ENCODE assay signal across 16 cellular contexts in the genomic region with DNA sequence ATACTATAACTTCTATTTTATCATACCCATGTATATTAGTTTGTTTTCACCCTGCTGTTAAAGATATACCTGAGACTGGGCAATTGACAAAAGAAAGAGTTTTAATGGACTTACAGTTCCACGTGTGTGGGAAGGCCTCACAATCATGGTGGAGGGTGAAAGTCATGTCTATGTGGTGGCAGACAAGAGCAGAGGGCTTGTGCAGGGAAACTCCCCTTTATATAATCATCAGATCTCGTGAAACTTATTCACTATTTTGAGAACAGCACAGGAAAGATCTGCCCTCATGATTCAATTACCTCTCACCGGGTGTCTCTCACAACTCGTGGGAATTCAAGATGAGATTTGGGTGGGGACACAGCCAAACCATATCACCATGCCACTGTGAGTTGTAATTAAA.
A peak's percentile ranks its signal among the peaks of the same experiment; 100 is the strongest.
DNase-seq lines count a peak whose midpoint lies in the region; ATAC-seq and TF ChIP-seq lines count a peak whose summit lies in the region.
"Had no signal": no experiment of that assay in that cellular context is flagged by ENCODE, and none has a peak within 500 bp of the region (broad histone marks: within the 10 kb centered on the region; RNA-seq: fewer than 3 reads in every experiment).

No MANE protein-coding gene starts in this region.

- H3K4me1 Mint-ChIP-seq in T-helper 1 cell treated with Interleukin-12 subunit alpha and Interleukin-12 subunit beta and Interleukin-4 antibody, amounts not matched to agents 30 μg/mL and 1 μg/mL, for 36 hours (ENCODE audit: low read depth): peaks cover 17% of the 10 kb centered on the region
- peaks cover 10 to 16% (median 13%) of the 10 kb centered on the region in 3 donors for H3K4me1 Mint-ChIP-seq in CD8-positive, alpha-beta memory T cell
- H3K4me1 Mint-ChIP-seq in WTC11: no peaks in the 10 kb centered on the region
- no peaks in the 10 kb centered on the region for H3K4me1 Mint-ChIP-seq in progenitor cell of endocrine pancreas (ENCODE audit: low read depth)

- no peaks in the 10 kb centered on the region for H3K9me3 Mint-ChIP-seq in T-helper 1 cell treated with Interleukin-12 subunit alpha and Interleukin-12 subunit beta and Interleukin-4 antibody, amounts not matched to agents 30 μg/mL and 1 μg/mL, for 36 hours
- no peaks in the 10 kb centered on the region for H3K9me3 Mint-ChIP-seq in CD8-positive, alpha-beta memory T cell
- H3K9me3 Mint-ChIP-seq in WTC11 (no peaks in the 10 kb centered on the region), progenitor cell of endocrine pancreas (ENCODE audit: low read depth) (no peaks in the 10 kb centered on the region)

- H3K4me3 Mint-ChIP-seq in T-helper 1 cell treated with Interleukin-12 subunit alpha and Interleukin-12 subunit beta and Interleukin-4 antibody, amounts not matched to agents 30 μg/mL and 1 μg/mL, for 36 hours: no peak overlapping the region
- no peak overlapping the region for H3K4me3 Mint-ChIP-seq in CD8-positive, alpha-beta memory T cell
- H3K4me3 Mint-ChIP-seq in WTC11 (no peak overlapping the region), progenitor cell of endocrine pancreas (ENCODE audit: low read depth) (no peak overlapping the region)

- no peaks in the 10 kb centered on the region for H3K27me3 ChIP-seq in CD8-positive, alpha-beta memory T cell (ENCODE audit: insufficient read depth, low read length, poor library complexity, severe bottlenecking)
- H3K27me3 ChIP-seq: BLaER1 had no signal

- POLR2A ChIA-PET in CD8-positive, alpha-beta memory T cell (lab: Charles Lee): no interaction called here
- POLR2A ChIA-PET in WTC11 (lab: Charles Lee): no interaction called here

- peak overlapping the region; percentile 14 for H3K27ac Mint-ChIP-seq in T-helper 1 cell treated with Interleukin-12 subunit alpha and Interleukin-12 subunit beta and Interleukin-4 antibody, amounts not matched to agents 30 μg/mL and 1 μg/mL, for 36 hours
- peak overlapping the region in 6 of 8 donors; percentile 2 to 78 (median 34) for H3K27ac Mint-ChIP-seq in CD8-positive, alpha-beta memory T cell
- H3K27ac Mint-ChIP-seq in WTC11: peak overlapping the region; percentile 17; the same call in 1 of the 2 replicates
- H3K27ac Mint-ChIP-seq in progenitor cell of endocrine pancreas: no peak overlapping the region

- H3K9me3 ChIP-seq in CD8-positive, alpha-beta memory T cell (ENCODE audit: low read length): no peaks in the 10 kb centered on the region
- H3K9me3 ChIP-seq: BLaER1, HAP-1 had no signal

- no peak for ATAC-seq in WTC11
- ATAC-seq in esophagus mucosa: no peak
- ATAC-seq in HG03095 (IDR thresholded peaks at IDR 0.05; ENCODE audit: unreplicated experiment): no peak
- ATAC-seq: GM12878, HepG2 had no signal

- peaks cover 42% of the 10 kb centered on the region for H3K36me3 Mint-ChIP-seq in T-helper 1 cell treated with Interleukin-12 subunit alpha and Interleukin-12 subunit beta and Interleukin-4 antibody, amounts not matched to agents 30 μg/mL and 1 μg/mL, for 36 hours (ENCODE audit: low read depth)
- peaks cover 5 to 67% (median 21%) of the 10 kb centered on the region in 3 donors for H3K36me3 Mint-ChIP-seq in CD8-positive, alpha-beta memory T cell
- H3K36me3 Mint-ChIP-seq in WTC11 (peaks cover 15% of the 10 kb centered on the region), progenitor cell of endocrine pancreas (ENCODE audit: insufficient read depth) (peaks cover 16% of the 10 kb centered on the region)

- no peak overlapping the region for H3K27ac ChIP-seq in CD8-positive, alpha-beta memory T cell (ENCODE audit: low read depth, low read length)
- H3K27ac ChIP-seq: 22Rv1, BLaER1 had no signal

- H3K4me3 ChIP-seq in CD8-positive, alpha-beta memory T cell (ENCODE audit: low read length): no peak overlapping the region
- H3K4me3 ChIP-seq in epithelial cell of esophagus (ENCODE audit: low read length): no peak overlapping the region
- H3K4me3 ChIP-seq: BLaER1, GM12878, HAP-1 had no signal

- H3K4me1 ChIP-seq in CD8-positive, alpha-beta memory T cell (ENCODE audit: insufficient read depth, low read length): no peaks in the 10 kb centered on the region

- no peaks in the 10 kb centered on the region for H3K27me3 Mint-ChIP-seq in T-helper 1 cell treated with Interleukin-12 subunit alpha and Interleukin-12 subunit beta and Interleukin-4 antibody, amounts not matched to agents 30 μg/mL and 1 μg/mL, for 36 hours (ENCODE audit: low read depth)
- no peaks in the 10 kb centered on the region for H3K27me3 Mint-ChIP-seq in CD8-positive, alpha-beta memory T cell
- H3K27me3 Mint-ChIP-seq in WTC11 (ENCODE audit: low read depth) (no peaks in the 10 kb centered on the region), progenitor cell of endocrine pancreas (no peaks in the 10 kb centered on the region)

- DNase-seq in T-helper 1 cell: no peak
- no peak for DNase-seq in CD8-positive, alpha-beta memory T cell
- no peak for DNase-seq in WTC11 (ENCODE audit: low spot score)
- DNase-seq in epithelial cell of esophagus (ENCODE audit: low read depth): peak; percentile 2
- no peak for DNase-seq in progenitor cell of endocrine pancreas (ENCODE audit: low spot score, unreplicated experiment)
- DNase-seq: AML-193, Calu3, DMS 273 treated with DMSO at 0.1 percent for 48 hours had no signal

- TF ChIP-seq CTCF in WTC11 (IDR thresholded peaks at IDR 0.05) (no peak), epithelial cell of esophagus (IDR thresholded peaks at IDR 0.05; ENCODE audit: insufficient read depth, low read depth, low read length, missing control alignments) (no peak), progenitor cell of endocrine pancreas (IDR thresholded peaks at IDR 0.05; ENCODE audit: unreplicated experiment) (no peak)

- peaks cover 15% of the 10 kb centered on the region for H3K36me3 ChIP-seq in CD8-positive, alpha-beta memory T cell (ENCODE audit: insufficient read depth, low read length)

- CTCF ChIA-PET in CD8-positive, alpha-beta memory T cell (lab: Charles Lee): interaction anchor here (0.7 kb wide), 1 partner anchor 11 kb away, joined by 3 read pairs; no protein-coding TSS in a partner anchor
- CTCF ChIA-PET in WTC11 (lab: Charles Lee): no interaction called here

TF ChIP-seq in WTC11, 78 proteins besides CTCF, POLR2A, EP300 and RAD21:
- TF ChIP-seq SMAD4 (CRISPR knock-in tag; IDR thresholded peaks at IDR 0.05) (no peak), ELF4 (CRISPR knock-in tag; IDR thresholded peaks at IDR 0.05; ENCODE audit: low read depth) (no peak), JAZF1 (CRISPR knock-in tag; IDR thresholded peaks at IDR 0.05) (no peak), PRRX2 (CRISPR knock-in tag; IDR thresholded peaks at IDR 0.05) (no peak), HMGA2 (CRISPR knock-in tag; IDR thresholded peaks at IDR 0.05) (no peak)
- TF ChIP-seq, protein P1, sequence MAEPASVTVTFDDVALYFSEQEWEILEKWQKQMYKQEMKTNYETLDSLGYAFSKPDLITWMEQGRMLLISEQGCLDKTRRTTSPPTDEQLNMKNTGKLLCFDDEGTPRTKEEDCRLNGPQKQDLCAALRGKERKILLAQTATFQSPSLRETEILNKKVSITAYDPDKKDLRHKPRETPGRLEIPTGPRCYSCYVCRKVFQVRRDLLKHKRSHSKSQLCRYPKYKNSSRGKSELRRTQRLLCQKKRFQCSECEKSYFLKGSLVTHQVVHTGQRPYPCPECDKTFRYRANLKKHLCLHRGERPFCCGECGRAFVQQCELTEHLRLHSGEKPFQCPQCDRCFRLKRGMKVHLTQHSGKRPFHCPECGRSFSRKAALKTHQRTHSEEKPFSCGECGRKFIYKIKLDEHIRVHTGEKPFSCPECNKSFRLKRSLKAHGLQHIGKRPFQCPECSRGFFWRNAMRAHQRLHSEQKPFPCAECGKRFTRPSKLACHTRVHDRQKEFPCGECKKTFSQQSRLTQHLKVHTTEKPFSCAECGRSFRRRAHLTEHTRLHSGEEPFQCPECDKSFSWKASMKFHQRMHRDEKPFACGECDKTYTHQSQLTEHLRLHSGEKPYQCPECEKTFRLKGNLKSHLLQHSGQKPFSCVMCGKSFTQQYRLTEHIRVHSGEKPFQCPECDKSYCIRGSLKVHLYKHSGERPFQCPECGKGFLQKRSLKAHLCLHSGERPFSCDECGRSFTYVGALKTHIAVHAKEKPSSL (CRISPR knock-in tag; conservative IDR thresholded peaks at IDR 0.05): no peak
- TF ChIP-seq, protein P2, sequence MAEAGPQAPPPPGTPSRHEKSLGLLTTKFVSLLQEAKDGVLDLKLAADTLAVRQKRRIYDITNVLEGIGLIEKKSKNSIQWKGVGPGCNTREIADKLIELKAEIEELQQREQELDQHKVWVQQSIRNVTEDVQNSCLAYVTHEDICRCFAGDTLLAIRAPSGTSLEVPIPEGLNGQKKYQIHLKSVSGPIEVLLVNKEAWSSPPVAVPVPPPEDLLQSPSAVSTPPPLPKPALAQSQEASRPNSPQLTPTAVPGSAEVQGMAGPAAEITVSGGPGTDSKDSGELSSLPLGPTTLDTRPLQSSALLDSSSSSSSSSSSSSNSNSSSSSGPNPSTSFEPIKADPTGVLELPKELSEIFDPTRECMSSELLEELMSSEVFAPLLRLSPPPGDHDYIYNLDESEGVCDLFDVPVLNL (CRISPR knock-in tag; IDR thresholded peaks at IDR 0.05; ENCODE audit: borderline replicate concordance, low read depth): no peak
